ENCODE assay signal across 19 cellular contexts in genomic region chr11:73431431-73431830, GRCh38. TPM values are rescaled to one million over a fixed set of nuclear protein-coding genes. Genes with fewer than 3 reads are reported as not detected.
DNase-seq lines count a peak whose midpoint lies in the region; ATAC-seq and TF ChIP-seq lines count a peak whose summit lies in the region.
"Had no signal": no experiment of that assay in that cellular context is flagged by ENCODE, and none has a peak within 500 bp of the region (broad histone marks: within the 10 kb centered on the region; RNA-seq: fewer than 3 reads in every experiment).

No MANE protein-coding gene starts in this region.

- no peaks in the 10 kb centered on the region for H3K9me3 Mint-ChIP-seq in HFFc6
- H3K9me3 Mint-ChIP-seq: CD4-positive, CD25-positive, alpha-beta regulatory T cell; CD8-positive, alpha-beta memory T cell; GM23338 had no signal

- ATAC-seq in SK-N-SH treated with all-trans-retinoic acid at 6 μM for 48 hours = peak; percentile 24; the same call in 1 of the 3 replicates
- ATAC-seq: GM23338, HepG2 had no signal

- no peaks in the 10 kb centered on the region for H3K27me3 ChIP-seq in kidney epithelial cell (ENCODE audit: control insufficient read depth, insufficient read depth, low read length)
- H3K27me3 ChIP-seq: BLaER1 treated with 17β-estradiol and CSF1 and Interleukin-3, amounts not matched to agents 10 nM and 100 nM had no signal

- H3K36me3 ChIP-seq in kidney epithelial cell (ENCODE audit: control insufficient read depth, insufficient read depth, low read length) = no peaks in the 10 kb centered on the region

- H3K4me3 Mint-ChIP-seq in HFFc6 = peak overlapping the region; percentile 33; the same call in 1 of the 2 replicates
- H3K4me3 Mint-ChIP-seq: B cell; CD4-positive, CD25-positive, alpha-beta regulatory T cell; CD8-positive, alpha-beta memory T cell; GM23338 had no signal

- H3K4me1 Mint-ChIP-seq in HFFc6 (ENCODE audit: low read depth) = peaks cover 54% of the 10 kb centered on the region
- H3K4me1 Mint-ChIP-seq: B cell; CD8-positive, alpha-beta memory T cell had no signal

- TF ChIP-seq CTCF in HFFc6 (IDR thresholded peaks at IDR 0.05) (no peak), kidney epithelial cell (IDR thresholded peaks at IDR 0.05; ENCODE audit: insufficient read depth, low read length, poor library complexity, severe bottlenecking) (no peak)

- H3K36me3 Mint-ChIP-seq in HFFc6 (ENCODE audit: low read depth) = 0 out of 2 replicates have a peak, but pooled peaks cover 5% of the 10 kb centered on the region

- H3K4me3 ChIP-seq in kidney epithelial cell (ENCODE audit: low read depth, low read length) = no peak overlapping the region
- H3K4me3 ChIP-seq: BLaER1 treated with 17β-estradiol and CSF1 and Interleukin-3, amounts not matched to agents 10 nM and 100 nM; GM23338 had no signal

- peak overlapping the region; percentile 47 for H3K27ac Mint-ChIP-seq in HFFc6
- H3K27ac Mint-ChIP-seq: B cell; CD4-positive, CD25-positive, alpha-beta regulatory T cell; CD8-positive, alpha-beta memory T cell; GM23338 had no signal

- peak; percentile 19 for DNase-seq in ELR (ENCODE audit: low read depth)
- DNase-seq in HFFc6 = peak; percentile 60
- DNase-seq in kidney epithelial cell (ENCODE audit: low read depth) = peak; percentile 14
- no peak for DNase-seq in CD1c-positive myeloid dendritic cell (ENCODE audit: extremely low spot score)
- no peak for DNase-seq in NCI-H2081 treated with DMSO at 0.1 percent for 48 hours (lab: John Stamatoyannopoulos, UW)
- no peak for DNase-seq in NCI-H226
- DNase-seq: CD4-positive, CD25-positive, alpha-beta regulatory T cell; CD8-positive, alpha-beta memory T cell; COR-L47; DMS 273 treated with DMSO at 0.1 percent for 48 hours; DMS53; DND-41; EL; HCEC 1CT had no signal

- no peaks in the 10 kb centered on the region for H3K27me3 Mint-ChIP-seq in HFFc6 (ENCODE audit: insufficient read depth)
- H3K27me3 Mint-ChIP-seq: B cell; CD4-positive, CD25-positive, alpha-beta regulatory T cell; CD8-positive, alpha-beta memory T cell had no signal

TF ChIP-seq in SK-N-SH treated with all-trans-retinoic acid at 6 μM for 48 hours, 23 proteins besides CTCF, POLR2A, EP300 and RAD21:
- TF ChIP-seq RARB (CRISPR knock-in tag; IDR thresholded peaks at IDR 0.05) = no peak
- TF ChIP-seq ISL1 (CRISPR knock-in tag; IDR thresholded peaks at IDR 0.05) = 0 out of 2 replicates have a peak, but pooled peaks have one; percentile 27

RNA-seq across cellular contexts. Expression of gene RELT, which starts 55.2 kb away (rescaled TPM):
- total RNA-seq in HFFc6 (2021; fragmentation: NEBNext Ultra II Directional; extraction: Animal tissue kit (Norgen Biotek cat#: 25700)) = 1 to 10 TPM; 6.2 to 7.7 (median 7.0) TPM
- 7.5 and 8.0 TPM in 2 replicates for total RNA-seq in kidney epithelial cell

Comparison
In these comparisons a context has a peak if more than half of its experiments do, and no peak if none do; other contexts are left out.
1. DNase-seq: peak in ELR (single experiment), HFFc6 (single experiment) and kidney epithelial cell (single experiment); none in CD1c-positive myeloid dendritic cell (single experiment), NCI-H2081 treated with DMSO at 0.1 percent for 48 hours (single experiment) and NCI-H226 (single experiment).